ENCODE assay signal across 10 cellular contexts in the genomic region with DNA sequence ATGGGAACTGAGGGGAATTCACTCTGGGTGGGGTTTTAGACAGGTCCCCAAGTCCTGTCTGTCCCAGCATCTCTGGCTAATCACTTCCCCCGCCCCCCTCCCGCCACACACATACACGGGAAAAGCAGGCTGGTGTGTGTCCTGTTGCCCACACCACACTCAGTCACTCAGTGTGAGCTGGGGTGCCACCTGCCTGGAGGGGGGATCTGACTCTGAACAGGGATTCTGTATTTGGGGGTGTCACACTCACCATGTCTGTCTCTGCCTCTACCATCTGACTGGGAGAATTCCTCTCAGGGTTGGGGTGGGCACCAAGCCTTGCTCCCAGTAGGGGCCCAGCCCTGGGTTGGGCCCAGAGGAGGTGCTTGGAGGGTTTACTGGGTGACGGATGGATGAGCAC. TPM values are rescaled to one million over a fixed set of nuclear protein-coding genes. Genes with fewer than 3 reads are reported as not detected.
DNase-seq lines count a peak whose midpoint lies in the region; ATAC-seq, FAIRE-seq and TF ChIP-seq lines count a peak whose summit lies in the region.
"Had no signal": no experiment of that assay in that cellular context is flagged by ENCODE, and none has a peak within 500 bp of the region (broad histone marks: within the 10 kb centered on the region; RNA-seq: fewer than 3 reads in every experiment).

No MANE protein-coding gene starts in this region.

- H3K27me3 Mint-ChIP-seq in Caco-2 (ENCODE audit: insufficient read depth, unreplicated experiment): no peaks in the 10 kb centered on the region
- H3K27me3 Mint-ChIP-seq in effector memory CD8-positive, alpha-beta T cell: no peaks in the 10 kb centered on the region

- intact Hi-C loops in Caco-2 (cut with micrococcal nuclease; ENCODE audit: unreplicated experiment) (no loop called here), Panc1 (cut with micrococcal nuclease; ENCODE audit: unreplicated experiment) (no loop called here), left lung (cut with DNase I) (no loop called here)

- ATAC-seq in Panc1: no peak
- no peak for ATAC-seq in effector memory CD8-positive, alpha-beta T cell (replicated peaks)
- ATAC-seq in GM19035 (IDR thresholded peaks at IDR 0.05; ENCODE audit: unreplicated experiment): no peak
- ATAC-seq in left lung: no peak
- ATAC-seq in HG02981 (IDR thresholded peaks at IDR 0.05; ENCODE audit: unreplicated experiment): no peak
- ATAC-seq: sciatic nerve had no signal

- POLR2A ChIA-PET in Caco-2 (lab: Charles Lee) (no interaction called here), Panc1 (lab: Charles Lee) (no interaction called here)

- in situ Hi-C loops in Panc1 (cut with HindIII; ENCODE audit: low pct_unique_long_range_greater_than_20kb, low sequenced_read_pairs): no loop called here

- DNase-seq in Caco-2 (no peak), Panc1 (ENCODE audit: low read depth, low spot score) (no peak), GM12891 (ENCODE audit: insufficient read length, low spot score) (no peak), left lung (no peak)
- no peak for DNase-seq in effector memory CD8-positive, alpha-beta T cell

- no peak for FAIRE-seq in GM12891 (lab: Jason Lieb, UNC)
- FAIRE-seq: GM18507 had no signal

- H3K4me1 ChIP-seq in Caco-2: no peaks in the 10 kb centered on the region
- peaks cover 52% of the 10 kb centered on the region for H3K4me1 ChIP-seq in Panc1 (ENCODE audit: control insufficient read depth, insufficient read depth, low read length)
- peaks cover 72 to 84% of the 10 kb centered on the region in 2 experiments for H3K4me1 ChIP-seq in neutrophil (ENCODE audit: control insufficient read depth in 1 of 2, insufficient read depth in 1 of 2, low read depth in 1 of 2, low read length in 1 of 2)
- H3K4me1 ChIP-seq in left lung: peaks cover 26 to 100% of the 10 kb centered on the region in 2 donors

- H3K4me1 Mint-ChIP-seq in Caco-2 (ENCODE audit: low read depth, unreplicated experiment): peaks cover 9% of the 10 kb centered on the region
- peaks cover 85 to 90% of the 10 kb centered on the region in 2 donors for H3K4me1 Mint-ChIP-seq in effector memory CD8-positive, alpha-beta T cell (ENCODE audit: low read depth in 2 of 2)

- no peaks in the 10 kb centered on the region for H3K9me3 Mint-ChIP-seq in Caco-2 (ENCODE audit: unreplicated experiment)
- H3K9me3 Mint-ChIP-seq in effector memory CD8-positive, alpha-beta T cell: no peaks in the 10 kb centered on the region

- no peaks in the 10 kb centered on the region for H3K27me3 ChIP-seq in Caco-2 (replicated peaks; ENCODE audit: control insufficient read depth, insufficient read depth, low read length)
- H3K27me3 ChIP-seq in Panc1 (ENCODE audit: control insufficient read depth, insufficient read depth, low read length): no peaks in the 10 kb centered on the region
- no peaks in the 10 kb centered on the region for H3K27me3 ChIP-seq in neutrophil
- H3K27me3 ChIP-seq in left lung: no peaks in the 10 kb centered on the region

- H3K36me3 Mint-ChIP-seq in Caco-2 (ENCODE audit: insufficient read depth, unreplicated experiment): peaks cover 69% of the 10 kb centered on the region
- H3K36me3 Mint-ChIP-seq in effector memory CD8-positive, alpha-beta T cell (ENCODE audit: insufficient read depth): peaks cover 71% of the 10 kb centered on the region

- H3K4me3 ChIP-seq in Caco-2 (ENCODE audit: low read depth, low read length) (no peak overlapping the region), Panc1 (ENCODE audit: low read depth in 2 of 2, low read length in 2 of 2) (no peak overlapping the region), neutrophil (ENCODE audit: low read depth in 1 of 2, low read length in 1 of 2) (no peak overlapping the region), left lung (no peak overlapping the region)

- no peak overlapping the region for H3K4me3 Mint-ChIP-seq in Caco-2 (ENCODE audit: unreplicated experiment)
- H3K4me3 Mint-ChIP-seq in effector memory CD8-positive, alpha-beta T cell: peak overlapping the region; percentile 93 to 94

- TF ChIP-seq CTCF in Caco-2 (IDR thresholded peaks at IDR 0.05; ENCODE audit: insufficient read depth in 1 of 2, low read depth in 1 of 2, low read length in 1 of 2, severe bottlenecking in 1 of 2, unreplicated experiment in 1 of 2) (no peak), Panc1 (IDR thresholded peaks at IDR 0.05) (no peak), neutrophil (IDR thresholded peaks at IDR 0.05) (no peak), left lung (IDR thresholded peaks at IDR 0.05) (no peak)

- H3K27ac Mint-ChIP-seq in Caco-2 (ENCODE audit: unreplicated experiment): peak overlapping the region; percentile 20
- H3K27ac Mint-ChIP-seq in effector memory CD8-positive, alpha-beta T cell: peak overlapping the region; percentile 100

- no peak for TF ChIP-seq POLR2A in GM12891 (IDR thresholded peaks at IDR 0.05; ENCODE audit: low read depth, low read length)

- H3K9me3 ChIP-seq in Caco-2: no peaks in the 10 kb centered on the region
- no peaks in the 10 kb centered on the region for H3K9me3 ChIP-seq in Panc1 (ENCODE audit: control insufficient read depth, insufficient read depth, low read depth, low read length)
- H3K9me3 ChIP-seq in neutrophil: no peaks in the 10 kb centered on the region
- H3K9me3 ChIP-seq in left lung: no peaks in the 10 kb centered on the region

- H3K27ac ChIP-seq in Panc1 (ENCODE audit: low read length) (0 out of 2 replicates have a peak overlapping the region, but pooled peaks have one; percentile 31), neutrophil (peak overlapping the region; percentile 67), left lung (peak overlapping the region in 1 of 2 donors; percentile 68)

- no TSS peak for BruUV-seq in Caco-2 (replicated peaks; lab: Mats Ljungman, UMichigan)
- no TSS peak for BruUV-seq in Panc1 (replicated peaks; lab: Mats Ljungman, UMichigan)

- H3K36me3 ChIP-seq in Caco-2 (ENCODE audit: control insufficient read depth, insufficient read depth, low read length) (no peaks in the 10 kb centered on the region), Panc1 (ENCODE audit: control insufficient read depth, insufficient read depth, low read length) (no peaks in the 10 kb centered on the region), neutrophil (no peaks in the 10 kb centered on the region), left lung (peaks cover 0 to 11% of the 10 kb centered on the region in 2 donors)

- CTCF ChIA-PET in Caco-2 (lab: Charles Lee) (interaction anchor here (0.6 kb wide), 1 partner anchor 78 kb away, joined by 6 read pairs; no protein-coding TSS in a partner anchor), Panc1 (lab: Charles Lee) (no interaction called here)

TF ChIP-seq in GM12891, 5 proteins besides CTCF, POLR2A, EP300 and RAD21:
- no peak for TF ChIP-seq TAF1 (IDR thresholded peaks at IDR 0.05; ENCODE audit: low read depth, low read length)
- TF ChIP-seq PAX5 (IDR thresholded peaks at IDR 0.05; ENCODE audit: insufficient read depth, low read length, severe bottlenecking): no peak
- TF ChIP-seq POLR2AphosphoS5 (IDR thresholded peaks at IDR 0.05; ENCODE audit: low read depth, low read length): no peak
- no peak for TF ChIP-seq POU2F2 (IDR thresholded peaks at IDR 0.05; ENCODE audit: low read depth, low read length)
- no peak for TF ChIP-seq SPI1 (IDR thresholded peaks at IDR 0.05; ENCODE audit: low read depth, low read length)

RNA-seq across cellular contexts. Expression of gene SH2B3, which starts 31.1 kb away (rescaled TPM):
- total RNA-seq in Caco-2 (2022): 15.6 and 16.1 TPM in 2 replicates
- 39.6 TPM for total RNA-seq in Panc1 (2021; ENCODE audit: unreplicated experiment)
- polyA plus RNA-seq in Panc1 (2012; ENCODE audit: insufficient read length): 25.5 TPM
- polyA plus RNA-seq in GM12891 (2012; ENCODE audit: low read depth, missing spikeins): 16.7 TPM
- 10 to 100 TPM; 26.9 to 42.0 TPM for total RNA-seq in left lung
